In genomic region chr15:83248151-83248851, GRCh38 we compare ENCODE assay signal across 10 cellular contexts. TPM values are rescaled to one million over a fixed set of nuclear protein-coding genes. Genes with fewer than 3 reads are reported as not detected.
DNase-seq lines count a peak whose midpoint lies in the region; ATAC-seq, FAIRE-seq and TF ChIP-seq lines count a peak whose summit lies in the region.
"Had no signal": no experiment of that assay in that cellular context is flagged by ENCODE, and none has a peak within 500 bp of the region (broad histone marks: within the 10 kb centered on the region; RNA-seq: fewer than 3 reads in every experiment).

No MANE protein-coding gene starts in this region.

- H3K4me1 Mint-ChIP-seq in nephron progenitor cell: no peaks in the 10 kb centered on the region
- H3K4me1 Mint-ChIP-seq in activated T-helper 17 cell treated with anti-CD3 and anti-CD28 coated beads, Interleukin-2, amount 50 U/mL, for 72 hours: no peaks in the 10 kb centered on the region

- no peak for TF ChIP-seq EP300 in A549 (IDR thresholded peaks at IDR 0.05)

- H3K4me3 Mint-ChIP-seq in nephron progenitor cell: no peak overlapping the region
- no peak overlapping the region for H3K4me3 Mint-ChIP-seq in activated T-helper 17 cell treated with anti-CD3 and anti-CD28 coated beads, Interleukin-2, amount 50 U/mL, for 72 hours
- H3K4me3 Mint-ChIP-seq: IgD-negative memory B cell had no signal

- DNase-seq in A549 (ENCODE audit: low read depth in 1 of 2, low spot score in 1 of 2) (peak; percentile 18 to 71), EL (peak; percentile 68), M059J (ENCODE audit: low read depth) (peak; percentile 63), SW 1271 (lab: John Stamatoyannopoulos, UW) (peak; percentile 47 to 72), fibroblast of gingiva (ENCODE audit: low read depth) (peak; percentile 58), nephron progenitor cell (peak; percentile 43)
- DNase-seq in activated effector memory CD4-positive, alpha-beta T cell treated with anti-CD3 and anti-CD28 coated beads, Interleukin-2, amount 50 U/mL, for 16 hours: no peak

- no peak for TF ChIP-seq POLR2A in A549 (IDR thresholded peaks at IDR 0.05; ENCODE audit: low read length)

- CTCF ChIA-PET in A549 (lab: Yijun Ruan, JAX): interaction anchor here (0.6 to 14.3 kb wide), 88 partner anchors 10 to 592 kb away, joined by 3 to 395 read pairs (median 5); partner anchors contain the start of genes BNC1, C15orf40, HDGFL3 and SH3GL3

- peaks cover 29% of the 10 kb centered on the region for H3K9me3 Mint-ChIP-seq in nephron progenitor cell
- H3K9me3 Mint-ChIP-seq in activated T-helper 17 cell treated with anti-CD3 and anti-CD28 coated beads, Interleukin-2, amount 50 U/mL, for 72 hours: no peaks in the 10 kb centered on the region

- peak; percentile 97 to 98 for TF ChIP-seq RAD21 in A549 (conservative IDR thresholded peaks at IDR 0.05 in 1 of 2, IDR thresholded peaks at IDR 0.05 in 1 of 2)

- POLR2A ChIA-PET in A549 (lab: Yijun Ruan, JAX): interaction anchor here (1.0 kb wide), 3 partner anchors 39 to 312 kb away, joined by 3 to 9 read pairs (median 4); no protein-coding TSS in a partner anchor

- no peaks in the 10 kb centered on the region for H3K4me1 ChIP-seq in A549

- peak overlapping the region; percentile 39 for H3K4me2 ChIP-seq in A549

- peaks cover 31% of the 10 kb centered on the region for H3K27me3 Mint-ChIP-seq in nephron progenitor cell (ENCODE audit: low read depth, poor library complexity)
- H3K27me3 Mint-ChIP-seq in activated T-helper 17 cell treated with anti-CD3 and anti-CD28 coated beads, Interleukin-2, amount 50 U/mL, for 72 hours: peaks cover 21% of the 10 kb centered on the region

- H3K9me3 ChIP-seq in A549: no peaks in the 10 kb centered on the region

- FAIRE-seq in A549 (lab: Jason Lieb, UNC): peak; percentile 96

- 31% methylated on average over 10 of the region's 10 CpGs for WGBS in A549 (ENCODE audit: missing lambda C conversion rate)

- H3K27ac Mint-ChIP-seq in nephron progenitor cell: no peak overlapping the region
- no peak overlapping the region for H3K27ac Mint-ChIP-seq in activated T-helper 17 cell treated with anti-CD3 and anti-CD28 coated beads, Interleukin-2, amount 50 U/mL, for 72 hours
- H3K27ac Mint-ChIP-seq: IgD-negative memory B cell had no signal

- peak; percentile 98 for TF ChIP-seq CTCF in A549 (IDR thresholded peaks at IDR 0.05)
- peak; percentile 98 for TF ChIP-seq CTCF in nephron progenitor cell (IDR thresholded peaks at IDR 0.05)

- peak; percentile 79 to 93 for ATAC-seq in A549
- ATAC-seq in activated T-helper 17 cell treated with anti-CD3 and anti-CD28 coated beads, Interleukin-2, amount 50 U/mL, for 72 hours (replicated peaks): no peak

- no peaks in the 10 kb centered on the region for H3K36me3 Mint-ChIP-seq in nephron progenitor cell (ENCODE audit: low read depth)
- no peaks in the 10 kb centered on the region for H3K36me3 Mint-ChIP-seq in activated T-helper 17 cell treated with anti-CD3 and anti-CD28 coated beads, Interleukin-2, amount 50 U/mL, for 72 hours (ENCODE audit: low read depth)
- H3K36me3 Mint-ChIP-seq: IgD-negative memory B cell had no signal

- H3K4me3 ChIP-seq in A549: no peak overlapping the region
- H3K4me3 ChIP-seq: skin epidermis had no signal

- no peak overlapping the region for H3K27ac ChIP-seq in A549
- H3K27ac ChIP-seq: skin epidermis had no signal

TF ChIP-seq in A549, 52 proteins besides CTCF, POLR2A, EP300 and RAD21:
- no peak for TF ChIP-seq FOXS1 (CRISPR knock-in tag; IDR thresholded peaks at IDR 0.05)
- no peak for TF ChIP-seq TFCP2L1 (CRISPR knock-in tag; IDR thresholded peaks at IDR 0.05)
- TF ChIP-seq HMGXB4 (CRISPR knock-in tag; IDR thresholded peaks at IDR 0.05; ENCODE audit: borderline replicate concordance): no peak
- TF ChIP-seq RARB (CRISPR knock-in tag; IDR thresholded peaks at IDR 0.05): no peak
- no peak; a peak in 1 of 4 replicates for TF ChIP-seq CEBPB (IDR thresholded peaks at IDR 0.05)
- TF ChIP-seq SMC3 (IDR thresholded peaks at IDR 0.05): peak; percentile 97
- TF ChIP-seq PBX3 (IDR thresholded peaks at IDR 0.05): no peak
- no peak for TF ChIP-seq ZFP36 (IDR thresholded peaks at IDR 0.05; ENCODE audit: borderline replicate concordance, partially characterized antibody)

RNA-seq across cellular contexts. Expression of gene BNC1, which starts 36.2 kb away (rescaled TPM):
- polyA plus RNA-seq in A549 (2011; rRNA removed): 0.34 and 0.44 TPM in 2 replicates
- polyA plus RNA-seq in A549 (2012; cell fraction: cytosol; rRNA removed): 0.21 and 0.32 TPM in 2 replicates
- polyA plus RNA-seq in A549 (2012; cell fraction: nucleus; rRNA removed): 0.40 and 0.43 TPM in 2 replicates
- 0.22 to 0.43 TPM (median 0.28 TPM) in 3 replicates for polyA plus RNA-seq in A549 (2017; fragmentation: RNase III; extraction: RNeasy Plus Mini Kit Qiagen cat#74134 plus additional on column Dnase treatment)
- 0.78 and 1.3 TPM in 2 replicates for polyA minus RNA-seq in A549 (2011; rRNA and poly(A)+ RNA removed)
- total RNA-seq in M059J (2014; rRNA removed; shearing (Covaris generic)): not detected in 2 replicates
- not detected for total RNA-seq in activated T-helper 17 cell treated with anti-CD3 and anti-CD28 coated beads, Interleukin-2, amount 50 U/mL, for 72 hours
- polyA plus RNA-seq: IgD-negative memory B cell had no signal

RNA-seq across cellular contexts. Expression of gene HDGFL3, which starts 40.7 kb away (rescaled TPM):
- 49.3 and 91.2 TPM in 2 replicates for polyA plus RNA-seq in A549 (2011; rRNA removed)
- polyA plus RNA-seq in A549 (2012; cell fraction: cytosol; rRNA removed): 7.0 and 9.8 TPM in 2 replicates
- 1.9 and 2.3 TPM in 2 replicates for polyA plus RNA-seq in A549 (2012; cell fraction: nucleus; rRNA removed)
- polyA plus RNA-seq in A549 (2017; fragmentation: RNase III; extraction: RNeasy Plus Mini Kit Qiagen cat#74134 plus additional on column Dnase treatment): 47.4 to 51.1 TPM (median 50.8 TPM) in 3 replicates
- 8.3 and 8.9 TPM in 2 replicates for polyA minus RNA-seq in A549 (2011; rRNA and poly(A)+ RNA removed)
- total RNA-seq in M059J (2014; rRNA removed; shearing (Covaris generic)): 33.1 and 37.8 TPM in 2 replicates
- 10 to 100 TPM; 11.1 to 44.7 TPM for total RNA-seq in activated T-helper 17 cell treated with anti-CD3 and anti-CD28 coated beads, Interleukin-2, amount 50 U/mL, for 72 hours
